Comparison of ENCODE assay signal across 17 cellular contexts in genomic region chr5:78537406-78537805, GRCh38.
"Had no signal": no experiment of that assay in that cellular context is flagged by ENCODE, and none has a peak within 500 bp of the region (broad histone marks: within the 10 kb centered on the region; RNA-seq: fewer than 3 reads in every experiment).

No MANE protein-coding gene starts in this region.

- H3K27me3 Mint-ChIP-seq: activated B cell treated with CpG ODN at 0.5 μM for 24 hours; activated naive CD8-positive, alpha-beta T cell treated with anti-CD3 and anti-CD28 coated beads for 36 hours had no signal

- H3K9me3 Mint-ChIP-seq: activated B cell treated with CpG ODN at 0.5 μM for 24 hours; activated CD4-positive, alpha-beta memory T cell treated with anti-CD3 and anti-CD28 coated beads for 36 hours; activated CD4-positive, alpha-beta T cell treated with anti-CD3 and anti-CD28 coated beads, Interleukin-2, amount 10 ng/mL, durations not matched to agents 7 days and 5 days; activated naive CD4-positive, alpha-beta T cell treated with anti-CD3 and anti-CD28 coated beads, Interleukin-2, amount 10 ng/mL, durations not matched to agents 7 days and 5 days; activated naive CD8-positive, alpha-beta T cell treated with anti-CD3 and anti-CD28 coated beads for 36 hours; activated T-helper 17 cell treated with anti-CD3 and anti-CD28 coated beads, Interleukin-2, amount 50 U/mL, for 72 hours; T-cell had no signal

- DNase-seq: activated B cell treated with CpG ODN at 0.5 μM for 24 hours; activated CD4-positive, alpha-beta memory T cell treated with anti-CD3 and anti-CD28 coated beads for 36 hours; activated CD4-positive, alpha-beta T cell treated with anti-CD3 and anti-CD28 coated beads for 1 hour; activated CD4-positive, alpha-beta T cell treated with anti-CD3 and anti-CD28 coated beads, Interleukin-2, amount 10 ng/mL, durations not matched to agents 7 days and 5 days; activated CD8-positive, alpha-beta memory T cell treated with anti-CD3 and anti-CD28 coated beads for 24 hours; activated gamma-delta T cell treated with Interleukin-2 at 50 U/mL for 16 hours; activated naive CD4-positive, alpha-beta T cell treated with anti-CD3 and anti-CD28 coated beads, Interleukin-2, amount 10 ng/mL, durations not matched to agents 7 days and 5 days; activated naive CD8-positive, alpha-beta T cell treated with anti-CD3 and anti-CD28 coated beads for 36 hours; activated T-cell treated with anti-CD3 and anti-CD28 coated beads, Interleukin-2, amount 50 U/mL, for 48 hours; MM.1S; NCI-H1105; NCI-H510A; SIG-M5; T-cell; T-helper 2 cell; T1000 had no signal

- H3K36me3 Mint-ChIP-seq: activated CD4-positive, alpha-beta memory T cell treated with anti-CD3 and anti-CD28 coated beads for 36 hours; activated naive CD4-positive, alpha-beta T cell treated with anti-CD3 and anti-CD28 coated beads, Interleukin-2, amount 10 ng/mL, durations not matched to agents 7 days and 5 days; activated naive CD8-positive, alpha-beta T cell treated with anti-CD3 and anti-CD28 coated beads for 36 hours; T-cell had no signal

- ATAC-seq: T-cell had no signal

- H3K4me3 Mint-ChIP-seq: activated B cell treated with CpG ODN at 0.5 μM for 24 hours; activated CD4-positive, alpha-beta memory T cell treated with anti-CD3 and anti-CD28 coated beads for 36 hours; activated CD4-positive, alpha-beta T cell treated with anti-CD3 and anti-CD28 coated beads, Interleukin-2, amount 10 ng/mL, durations not matched to agents 7 days and 5 days; activated naive CD4-positive, alpha-beta T cell treated with anti-CD3 and anti-CD28 coated beads, Interleukin-2, amount 10 ng/mL, durations not matched to agents 7 days and 5 days; activated naive CD8-positive, alpha-beta T cell treated with anti-CD3 and anti-CD28 coated beads for 36 hours; activated T-helper 17 cell treated with anti-CD3 and anti-CD28 coated beads, Interleukin-2, amount 50 U/mL, for 72 hours; T-cell had no signal

- H3K4me1 Mint-ChIP-seq: activated CD4-positive, alpha-beta T cell treated with anti-CD3 and anti-CD28 coated beads, Interleukin-2, amount 10 ng/mL, durations not matched to agents 7 days and 5 days; activated naive CD4-positive, alpha-beta T cell treated with anti-CD3 and anti-CD28 coated beads, Interleukin-2, amount 10 ng/mL, durations not matched to agents 7 days and 5 days; activated naive CD8-positive, alpha-beta T cell treated with anti-CD3 and anti-CD28 coated beads for 36 hours; activated T-helper 17 cell treated with anti-CD3 and anti-CD28 coated beads, Interleukin-2, amount 50 U/mL, for 72 hours; T-cell had no signal

- H3K27ac Mint-ChIP-seq: activated B cell treated with CpG ODN at 0.5 μM for 24 hours; activated CD4-positive, alpha-beta memory T cell treated with anti-CD3 and anti-CD28 coated beads for 36 hours; activated CD4-positive, alpha-beta T cell treated with anti-CD3 and anti-CD28 coated beads, Interleukin-2, amount 10 ng/mL, durations not matched to agents 7 days and 5 days; activated naive CD4-positive, alpha-beta T cell treated with anti-CD3 and anti-CD28 coated beads, Interleukin-2, amount 10 ng/mL, durations not matched to agents 7 days and 5 days; activated naive CD8-positive, alpha-beta T cell treated with anti-CD3 and anti-CD28 coated beads for 36 hours; activated T-helper 17 cell treated with anti-CD3 and anti-CD28 coated beads, Interleukin-2, amount 50 U/mL, for 72 hours; T-cell had no signal
